1 cellular context compared by ENCODE assay signal in genomic region chr2:75790790-75791467, GRCh38.
TF ChIP-seq lines count a peak whose summit lies in the region.

No MANE protein-coding gene starts in this region.

TF ChIP-seq in GM12878, 131 proteins besides CTCF, POLR2A, EP300 and RAD21 (continued from another document):
- TF ChIP-seq LARP7 (IDR thresholded peaks at IDR 0.05) (no peak), HDAC2 (IDR thresholded peaks at IDR 0.05) (no peak)
- TF ChIP-seq, protein P1, sequence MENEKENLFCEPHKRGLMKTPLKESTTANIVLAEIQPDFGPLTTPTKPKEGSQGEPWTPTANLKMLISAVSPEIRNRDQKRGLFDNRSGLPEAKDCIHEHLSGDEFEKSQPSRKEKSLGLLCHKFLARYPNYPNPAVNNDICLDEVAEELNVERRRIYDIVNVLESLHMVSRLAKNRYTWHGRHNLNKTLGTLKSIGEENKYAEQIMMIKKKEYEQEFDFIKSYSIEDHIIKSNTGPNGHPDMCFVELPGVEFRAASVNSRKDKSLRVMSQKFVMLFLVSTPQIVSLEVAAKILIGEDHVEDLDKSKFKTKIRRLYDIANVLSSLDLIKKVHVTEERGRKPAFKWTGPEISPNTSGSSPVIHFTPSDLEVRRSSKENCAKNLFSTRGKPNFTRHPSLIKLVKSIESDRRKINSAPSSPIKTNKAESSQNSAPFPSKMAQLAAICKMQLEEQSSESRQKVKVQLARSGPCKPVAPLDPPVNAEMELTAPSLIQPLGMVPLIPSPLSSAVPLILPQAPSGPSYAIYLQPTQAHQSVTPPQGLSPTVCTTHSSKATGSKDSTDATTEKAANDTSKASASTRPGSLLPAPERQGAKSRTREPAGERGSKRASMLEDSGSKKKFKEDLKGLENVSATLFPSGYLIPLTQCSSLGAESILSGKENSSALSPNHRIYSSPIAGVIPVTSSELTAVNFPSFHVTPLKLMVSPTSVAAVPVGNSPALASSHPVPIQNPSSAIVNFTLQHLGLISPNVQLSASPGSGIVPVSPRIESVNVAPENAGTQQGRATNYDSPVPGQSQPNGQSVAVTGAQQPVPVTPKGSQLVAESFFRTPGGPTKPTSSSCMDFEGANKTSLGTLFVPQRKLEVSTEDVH (IDR thresholded peaks at IDR 0.05; ENCODE audit: low read depth, partially characterized antibody), result no peak
- TF ChIP-seq, protein P2, sequence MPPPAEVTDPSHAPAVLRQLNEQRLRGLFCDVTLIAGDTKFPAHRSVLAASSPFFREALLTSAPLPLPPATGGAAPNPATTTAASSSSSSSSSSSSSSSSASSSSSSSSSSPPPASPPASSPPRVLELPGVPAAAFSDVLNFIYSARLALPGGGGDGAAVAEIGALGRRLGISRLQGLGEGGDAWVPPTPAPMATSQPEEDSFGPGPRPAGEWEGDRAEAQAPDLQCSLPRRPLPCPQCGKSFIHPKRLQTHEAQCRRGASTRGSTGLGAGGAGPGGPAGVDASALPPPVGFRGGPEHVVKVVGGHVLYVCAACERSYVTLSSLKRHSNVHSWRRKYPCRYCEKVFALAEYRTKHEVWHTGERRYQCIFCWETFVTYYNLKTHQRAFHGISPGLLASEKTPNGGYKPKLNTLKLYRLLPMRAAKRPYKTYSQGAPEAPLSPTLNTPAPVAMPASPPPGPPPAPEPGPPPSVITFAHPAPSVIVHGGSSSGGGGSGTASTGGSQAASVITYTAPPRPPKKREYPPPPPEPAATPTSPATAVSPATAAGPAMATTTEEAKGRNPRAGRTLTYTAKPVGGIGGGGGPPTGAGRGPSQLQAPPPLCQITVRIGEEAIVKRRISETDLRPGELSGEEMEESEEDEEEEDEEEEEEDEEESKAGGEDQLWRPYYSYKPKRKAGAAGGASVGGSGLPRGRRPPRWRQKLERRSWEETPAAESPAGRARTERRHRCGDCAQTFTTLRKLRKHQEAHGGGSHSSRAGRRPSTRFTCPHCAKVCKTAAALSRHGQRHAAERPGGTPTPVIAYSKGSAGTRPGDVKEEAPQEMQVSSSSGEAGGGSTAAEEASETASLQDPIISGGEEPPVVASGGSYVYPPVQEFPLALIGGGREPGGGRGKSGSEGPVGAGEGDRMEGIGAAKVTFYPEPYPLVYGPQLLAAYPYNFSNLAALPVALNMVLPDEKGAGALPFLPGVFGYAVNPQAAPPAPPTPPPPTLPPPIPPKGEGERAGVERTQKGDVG (CRISPR knock-in tag; IDR thresholded peaks at IDR 0.05), result no peak
